Comparison of ENCODE assay signal across 7 cellular contexts in genomic region chr19:53196777-53197396, GRCh38. TPM values are rescaled to one million over a fixed set of nuclear protein-coding genes. Genes with fewer than 3 reads are reported as not detected.
DNase-seq lines count a peak whose midpoint lies in the region; ATAC-seq, FAIRE-seq and TF ChIP-seq lines count a peak whose summit lies in the region.

No MANE protein-coding gene starts in this region.

- no peak for ATAC-seq in GM19023 (IDR thresholded peaks at IDR 0.05; ENCODE audit: unreplicated experiment)

- H4K20me1 ChIP-seq in smooth muscle cell (ENCODE audit: low read depth), result no peaks in the 10 kb centered on the region

- peak overlapping the region; percentile 65 for H3K27ac ChIP-seq in smooth muscle cell (ENCODE audit: low read depth)

- H3K9ac ChIP-seq in smooth muscle cell (ENCODE audit: low read depth), result peak overlapping the region; percentile 76

- peak overlapping the region; percentile 96 for H2AFZ ChIP-seq in smooth muscle cell (ENCODE audit: low read depth)

- no peak for TF ChIP-seq CTCF in smooth muscle cell (IDR thresholded peaks at IDR 0.05; ENCODE audit: borderline replicate concordance, insufficient read depth, poor library complexity, severe bottlenecking)

- H3K79me2 ChIP-seq in smooth muscle cell (ENCODE audit: low read depth), result no peaks in the 10 kb centered on the region

- H3K27me3 ChIP-seq in smooth muscle cell (ENCODE audit: low read depth), result no peaks in the 10 kb centered on the region

- no peak for FAIRE-seq in GM18507 (lab: Jason Lieb, UNC)

- H3K36me3 ChIP-seq in smooth muscle cell (ENCODE audit: low read depth), result no peaks in the 10 kb centered on the region

- peaks cover 5% of the 10 kb centered on the region for H3K9me3 ChIP-seq in smooth muscle cell (replicated peaks; ENCODE audit: low read depth)

- H3K4me3 ChIP-seq in smooth muscle cell, result peak overlapping the region; percentile 86

- DNase-seq in GM18507 (ENCODE audit: extremely low spot score, insufficient read length, low read depth) (peak; percentile 53), NCI-H1417 treated with DMSO at 0.1 percent for 48 hours (lab: John Stamatoyannopoulos, UW) (peak; percentile 58), cerebellar nuclear complex (lab: John Stamatoyannopoulos, UW) (peak; percentile 58 to 74), islet precursor cell (peak; percentile 97), smooth muscle cell (lab: John Stamatoyannopoulos, UW; ENCODE audit: unreplicated experiment) (peak; percentile 98)
- DNase-seq in activated CD4-positive, CD25-positive, alpha-beta regulatory T cell treated with anti-CD3 and anti-CD28 coated beads, Interleukin-2, amount 50 U/mL, for 72 hours, result peak; percentile 98

- H3K4me1 ChIP-seq in smooth muscle cell (ENCODE audit: low read depth), result peaks cover 3% of the 10 kb centered on the region

- peaks cover 12% of the 10 kb centered on the region for H3F3A ChIP-seq in smooth muscle cell (ENCODE audit: low read depth)

- WGBS in smooth muscle cell (ENCODE audit: low lambda C conversion rate), result 4% methylated on average over 25 of the region's 42 CpGs

- peak overlapping the region; percentile 86 for H3K4me2 ChIP-seq in smooth muscle cell

RNA-seq across cellular contexts. Expression of gene ZNF665, which starts 3.7 kb away (rescaled TPM):
- total RNA-seq in smooth muscle cell, result 2.8 and 9.9 TPM in 2 replicates
- 4.4 and 6.0 TPM in 2 replicates for polyA plus RNA-seq in smooth muscle cell

RNA-seq across cellular contexts. Expression of gene ZNF347, which starts 38.0 kb away (rescaled TPM):
- total RNA-seq in smooth muscle cell, result 9.9 and 17.8 TPM in 2 replicates
- polyA plus RNA-seq in smooth muscle cell, result 4.5 and 4.7 TPM in 2 replicates

RNA-seq across cellular contexts. Expression of gene ZNF677, which starts 57.8 kb away (rescaled TPM):
- 43.0 and 62.4 TPM in 2 replicates for total RNA-seq in smooth muscle cell
- polyA plus RNA-seq in smooth muscle cell, result 25.4 and 29.7 TPM in 2 replicates
